1 cellular context compared by ENCODE assay signal in genomic region chr17:81386646-81387234, GRCh38.
TF ChIP-seq lines count a peak whose summit lies in the region.

No MANE protein-coding gene starts in this region.

TF ChIP-seq in HepG2, 621 proteins besides CTCF, POLR2A, EP300 and RAD21 (continued from another document):
- TF ChIP-seq ZNF770 (CRISPR knock-in tag; IDR thresholded peaks at IDR 0.05) (no peak), MEF2D (CRISPR knock-in tag; IDR thresholded peaks at IDR 0.05) (no peak), HOXA3 (CRISPR knock-in tag; IDR thresholded peaks at IDR 0.05) (peak; percentile 30; the same call in 1 of the 2 replicates), SIN3B (IDR thresholded peaks at IDR 0.05; ENCODE audit: low read length) (no peak), ZNF556 (CRISPR knock-in tag; IDR thresholded peaks at IDR 0.05; ENCODE audit: borderline replicate concordance) (no peak), ZNF784 (CRISPR knock-in tag; IDR thresholded peaks at IDR 0.05; ENCODE audit: borderline replicate concordance) (no peak), PBX2 (CRISPR knock-in tag; IDR thresholded peaks at IDR 0.05) (no peak), BCL3 (CRISPR knock-in tag; IDR thresholded peaks at IDR 0.05) (peak; percentile 65; the same call in 1 of the 2 replicates), ZNF547 (CRISPR knock-in tag; IDR thresholded peaks at IDR 0.05) (no peak), ZNF431 (CRISPR knock-in tag; IDR thresholded peaks at IDR 0.05; ENCODE audit: borderline replicate concordance, low read depth) (no peak), FLYWCH1 (CRISPR knock-in tag; IDR thresholded peaks at IDR 0.05) (no peak), MAFG (CRISPR knock-in tag; IDR thresholded peaks at IDR 0.05) (no peak), CHD4 (IDR thresholded peaks at IDR 0.05; ENCODE audit: borderline replicate concordance, low read length) (no peak), ZNF512 (CRISPR knock-in tag; IDR thresholded peaks at IDR 0.05) (no peak), GTF3A (CRISPR knock-in tag; conservative IDR thresholded peaks at IDR 0.05) (no peak), HOMEZ (CRISPR knock-in tag; IDR thresholded peaks at IDR 0.05; ENCODE audit: low read depth) (no peak), ARID2 (CRISPR knock-in tag; IDR thresholded peaks at IDR 0.05; ENCODE audit: borderline replicate concordance) (0 out of 2 replicates have a peak, but pooled peaks have one; percentile 17), TOE1 (CRISPR knock-in tag; IDR thresholded peaks at IDR 0.05) (no peak), THRA (CRISPR knock-in tag; IDR thresholded peaks at IDR 0.05; ENCODE audit: borderline replicate concordance) (peak; percentile 52; the same call in 1 of the 2 replicates), SALL1 (CRISPR knock-in tag; IDR thresholded peaks at IDR 0.05) (0 out of 2 replicates have a peak, but pooled peaks have one; percentile 2), ZNF546 (CRISPR knock-in tag; conservative IDR thresholded peaks at IDR 0.05) (0 out of 2 replicates have a peak, but pooled peaks have one; percentile 37), TAF1 (CRISPR knock-in tag; IDR thresholded peaks at IDR 0.05) (no peak; the same call in 1 of the 2 replicates), FOXC1 (CRISPR knock-in tag; IDR thresholded peaks at IDR 0.05; ENCODE audit: borderline replicate concordance) (no peak), WIZ (CRISPR knock-in tag; IDR thresholded peaks at IDR 0.05) (no peak), ZNF18 (CRISPR knock-in tag; IDR thresholded peaks at IDR 0.05; ENCODE audit: insufficient replicate concordance) (no peak), CCDC6 (CRISPR knock-in tag; IDR thresholded peaks at IDR 0.05) (no peak), CBX1 (IDR thresholded peaks at IDR 0.05; ENCODE audit: low read depth) (no peak), ZNF333 (CRISPR knock-in tag; IDR thresholded peaks at IDR 0.05; ENCODE audit: borderline replicate concordance) (no peak), PRMT3 (CRISPR knock-in tag; IDR thresholded peaks at IDR 0.05; ENCODE audit: borderline replicate concordance, low read depth) (no peak)
